Comparison of ENCODE assay signal across 9 cellular contexts in genomic region chr9:137406085-137406773, GRCh38. TPM values are rescaled to one million over a fixed set of nuclear protein-coding genes. Genes with fewer than 3 reads are reported as not detected.
DNase-seq lines count a peak whose midpoint lies in the region; ATAC-seq, FAIRE-seq and TF ChIP-seq lines count a peak whose summit lies in the region.
"Had no signal": no experiment of that assay in that cellular context is flagged by ENCODE, and none has a peak within 500 bp of the region (broad histone marks: within the 10 kb centered on the region; RNA-seq: fewer than 3 reads in every experiment).

No MANE protein-coding gene starts in this region.

- WGBS in K562 (ENCODE audit: insufficient coverage, low coverage, missing lambda C conversion rate): 73% methylated on average over 18 of the region's 21 CpGs

- TF ChIP-seq POLR2A in K562 (conservative IDR thresholded peaks at IDR 0.05): no peak

- no peak overlapping the region for H3K4me3 ChIP-seq in K562
- H3K4me3 ChIP-seq in left lung: peak overlapping the region; percentile 15 to 30

- H3K4me3 Mint-ChIP-seq in stimulated activated effector memory CD8-positive, alpha-beta T cell treated with anti-CD3 and anti-CD28 coated beads, Interleukin-12 subunit alpha, Interleukin-12 subunit beta, amount 100 ng/mL, for 72 hours: peak overlapping the region; percentile 59

- H3K27me3 ChIP-seq in K562 (ENCODE audit: control insufficient read depth in 2 of 2, insufficient read depth in 2 of 2, low read length in 2 of 2): no peaks in the 10 kb centered on the region
- peaks cover 0 to 30% of the 10 kb centered on the region in 2 donors for H3K27me3 ChIP-seq in left lung

- BruUV-seq in K562 (replicated peaks; lab: Mats Ljungman, UMichigan): no TSS peak

- no peak overlapping the region for H3K4me2 ChIP-seq in K562 (ENCODE audit: insufficient read depth, low read length)

- ATAC-seq in K562: no peak
- no peak for ATAC-seq in left lung
- no peak for ATAC-seq in stimulated activated effector memory CD8-positive, alpha-beta T cell treated with anti-CD3 and anti-CD28 coated beads, Interleukin-12 subunit alpha, Interleukin-12 subunit beta, amount 100 ng/mL, for 72 hours
- no peak for ATAC-seq in GM18520 (IDR thresholded peaks at IDR 0.05; ENCODE audit: unreplicated experiment)
- no peak for ATAC-seq in GM18870 (IDR thresholded peaks at IDR 0.05; ENCODE audit: unreplicated experiment)

- H4K20me1 ChIP-seq in K562 (replicated peaks; ENCODE audit: control insufficient read depth, insufficient read depth, low read length): no peaks in the 10 kb centered on the region

- H3K4me1 Mint-ChIP-seq in stimulated activated effector memory CD8-positive, alpha-beta T cell treated with anti-CD3 and anti-CD28 coated beads, Interleukin-12 subunit alpha, Interleukin-12 subunit beta, amount 100 ng/mL, for 72 hours: peaks cover 7% of the 10 kb centered on the region

- H3K9ac ChIP-seq in K562 (ENCODE audit: insufficient read depth in 1 of 2, low read depth in 2 of 2, low read length in 2 of 2): peak overlapping the region in 1 of 2 experiments; percentile 63; a peak in 2 of 4 replicates

- H3K36me3 ChIP-seq in K562 (ENCODE audit: control insufficient read depth, insufficient read depth, low read length) (no peaks in the 10 kb centered on the region), left lung (no peaks in the 10 kb centered on the region)

- no peaks in the 10 kb centered on the region for H3K9me3 Mint-ChIP-seq in stimulated activated effector memory CD8-positive, alpha-beta T cell treated with anti-CD3 and anti-CD28 coated beads, Interleukin-12 subunit alpha, Interleukin-12 subunit beta, amount 100 ng/mL, for 72 hours

- H3K9me3 ChIP-seq in K562 (replicated peaks; ENCODE audit: control insufficient read depth, insufficient read depth, low read depth, low read length) (0 out of 2 replicates have a peak, but pooled peaks cover 7% of the 10 kb centered on the region), left lung (no peaks in the 10 kb centered on the region)

- H3K27ac ChIP-seq in K562 (ENCODE audit: extremely low read depth, low read depth, low read length) (no peak overlapping the region), left lung (peak overlapping the region in 1 of 2 donors; percentile 55)

- in situ Hi-C loops in K562 (cut with MboI): no loop called here

- H3K27ac Mint-ChIP-seq in stimulated activated effector memory CD8-positive, alpha-beta T cell treated with anti-CD3 and anti-CD28 coated beads, Interleukin-12 subunit alpha, Interleukin-12 subunit beta, amount 100 ng/mL, for 72 hours: peak overlapping the region; percentile 45

- H3K79me2 ChIP-seq in K562 (ENCODE audit: control insufficient read depth, insufficient read depth, low read length): peaks cover 15% of the 10 kb centered on the region; the same call in 2 of the 3 replicates

- H2AFZ ChIP-seq in K562 (ENCODE audit: low read depth, low read length): no peak overlapping the region

- no peaks in the 10 kb centered on the region for H3K9me1 ChIP-seq in K562 (ENCODE audit: control insufficient read depth, insufficient read depth, low read length)

- H3K4me1 ChIP-seq in K562 (replicated peaks in 1 of 2; ENCODE audit: control insufficient read depth in 2 of 2, insufficient read depth in 2 of 2, low read length in 2 of 2): peaks cover 7 to 63% of the 10 kb centered on the region in 2 experiments
- H3K4me1 ChIP-seq in left lung: peaks cover 11 to 33% of the 10 kb centered on the region in 2 donors

- CTCF ChIA-PET in K562 (lab: Yijun Ruan, JAX; ENCODE audit: low intra/inter-chr PET ratio): no interaction called here
- CTCF ChIA-PET in GM10248 (lab: Yijun Ruan, JAX): interaction anchor here (1.0 kb wide), 1 partner anchor 17 kb away, joined by 3 read pairs; the partner anchor contains the start of genes EXD3 and NOXA1

- POLR2A ChIA-PET in K562 (lab: Yijun Ruan, JAX): no interaction called here
- POLR2A ChIA-PET in GM10248 (lab: Yijun Ruan, JAX): no interaction called here

- TF ChIP-seq CTCF in K562 (IDR thresholded peaks at IDR 0.05 in 2 of 3, conservative IDR thresholded peaks at IDR 0.05 in 1 of 3; ENCODE audit: insufficient read depth in 2 of 3, low read depth in 1 of 3, low read length in 3 of 3) (no peak), left lung (IDR thresholded peaks at IDR 0.05) (no peak), GM10248 (IDR thresholded peaks at IDR 0.05; ENCODE audit: control extremely low read depth, extremely low read depth, low read depth, missing control alignments) (no peak)

- no peak for TF ChIP-seq RAD21 in K562 (CRISPR knock-in tag; conservative IDR thresholded peaks at IDR 0.05 in 1 of 2, IDR thresholded peaks at IDR 0.05 in 1 of 2)

- DNase-seq in HUDEP-2 (lab: John Stamatoyannopoulos, UW; ENCODE audit: unreplicated experiment in 76 of 76): peak in 39 of 76 experiments; percentile 9 to 69 (median 37)
- no peak for DNase-seq in K562 (ENCODE audit: extremely low read depth in 1 of 4, low spot score in 3 of 4)
- DNase-seq in left lung: peak in 1 of 2 donors; percentile 77
- no peak for DNase-seq in stimulated activated effector memory CD8-positive, alpha-beta T cell treated with anti-CD3 and anti-CD28 coated beads, Interleukin-12 subunit alpha, Interleukin-12 subunit beta, amount 100 ng/mL, for 72 hours (ENCODE audit: low spot score in 2 of 2)
- no peak for DNase-seq in NCI-H2171 treated with DMSO at 0.1 percent for 48 hours (lab: John Stamatoyannopoulos, UW)
- DNase-seq in GM10248 (ENCODE audit: extremely low spot score): no peak

- H3K36me3 Mint-ChIP-seq in stimulated activated effector memory CD8-positive, alpha-beta T cell treated with anti-CD3 and anti-CD28 coated beads, Interleukin-12 subunit alpha, Interleukin-12 subunit beta, amount 100 ng/mL, for 72 hours: peaks cover 16% of the 10 kb centered on the region

- intact Hi-C loops in K562 (cut with micrococcal nuclease): no loop called here
- intact Hi-C loops in left lung (cut with DNase I): loop anchor here in 1 of 2 donors (10.0 kb wide), 1 partner anchor 101 kb away; the partner anchor contains the start of gene NRARP

- FAIRE-seq in K562 (lab: Jason Lieb, UNC): no peak
- FAIRE-seq: TTC549 had no signal

- no peak for TF ChIP-seq EP300 in K562 (IDR thresholded peaks at IDR 0.05; ENCODE audit: low read length)

RNA-seq across cellular contexts. Expression of gene EXD3, which starts 16.7 kb away (rescaled TPM):
- 17.3 and 38.8 TPM in 2 replicates for total RNA-seq in K562 (2011; cell fraction: chromatin; rRNA removed; ENCODE audit: low replicate concordance)
- 26.5 and 29.7 TPM in 2 replicates for total RNA-seq in K562 (2011; cell fraction: nucleolus; rRNA removed)
- 17.2 and 17.5 TPM in 2 replicates for total RNA-seq in K562 (2011; cell fraction: nucleoplasm; rRNA removed)
- total RNA-seq in K562 (2014; rRNA removed) (6.5 and 6.7 TPM in 2 replicates), K562 (2014; rRNA removed; fragmentation: Illumina TruSeq; extraction: Trizol) (1.3 and 1.5 TPM in 2 replicates), K562 (2015; rRNA removed; fragmentation: Illumina TruSeq; extraction: Trizol) (3.3 and 3.4 TPM in 2 replicates), K562 (2021) (11.7 and 12.5 TPM in 2 replicates), left lung (10 to 100 TPM; 13.7 to 21.8 TPM)
- polyA plus RNA-seq in K562 (2011; rRNA removed) (3.9 and 8.0 TPM in 2 replicates), K562 (2014; fragmentation: Illumina TruSeq; extraction: Trizol) (5.6 and 8.5 TPM in 2 replicates), K562 (2014; fragmentation: Nextera tagmentation; extraction: Ambion mirVana) (under 1 TPM; 0.29 to 0.35 TPM), K562 (2014; rRNA removed) (8.6 and 10.2 TPM in 2 replicates)
- 5.1 and 8.7 TPM in 2 replicates for polyA plus RNA-seq in K562 (2011; cell fraction: cytosol; rRNA removed)
- 60.2 and 73.6 TPM in 2 replicates for polyA plus RNA-seq in K562 (2011; cell fraction: nucleus; rRNA removed)
- 7.9 and 18.3 TPM in 2 replicates for polyA plus RNA-seq in K562 (2012)
- polyA minus RNA-seq in K562 (2011; rRNA and poly(A)+ RNA removed): 2.0 and 3.0 TPM in 2 replicates
- 2.3 and 5.6 TPM in 2 replicates for polyA minus RNA-seq in K562 (2011; cell fraction: cytosol; rRNA and poly(A)+ RNA removed)
- polyA minus RNA-seq in K562 (2011; cell fraction: nucleus; rRNA and poly(A)+ RNA removed): 6.2 and 8.9 TPM in 2 replicates

RNA-seq across cellular contexts. Expression of gene NOXA1, which starts 17.0 kb away (rescaled TPM):
- 0.25 and 0.97 TPM in 2 replicates for total RNA-seq in K562 (2011; cell fraction: chromatin; rRNA removed; ENCODE audit: low replicate concordance)
- 1.6 and 1.8 TPM in 2 replicates for total RNA-seq in K562 (2011; cell fraction: nucleolus; rRNA removed)
- 0.69 and 0.88 TPM in 2 replicates for total RNA-seq in K562 (2011; cell fraction: nucleoplasm; rRNA removed)
- total RNA-seq in K562 (2014; rRNA removed): 0.33 and 0.50 TPM in 2 replicates
- not detected in 2 replicates for total RNA-seq in K562 (2014; rRNA removed; fragmentation: Illumina TruSeq; extraction: Trizol)
- total RNA-seq in K562 (2015; rRNA removed; fragmentation: Illumina TruSeq; extraction: Trizol): 0.07 TPM in 1 of 2 replicates, not detected in the other
- 0.63 and 1.2 TPM in 2 replicates for total RNA-seq in K562 (2021)
- 0.11 and 0.22 TPM in 2 replicates for polyA plus RNA-seq in K562 (2011; rRNA removed)
- polyA plus RNA-seq in K562 (2011; cell fraction: cytosol; rRNA removed): 0.13 and 0.36 TPM in 2 replicates
- 2.8 and 4.7 TPM in 2 replicates for polyA plus RNA-seq in K562 (2011; cell fraction: nucleus; rRNA removed)
- 0.34 and 2.4 TPM in 2 replicates for polyA plus RNA-seq in K562 (2012)
- polyA plus RNA-seq in K562 (2014; fragmentation: Illumina TruSeq; extraction: Trizol): not detected in 2 replicates
- not detected for polyA plus RNA-seq in K562 (2014; fragmentation: Nextera tagmentation; extraction: Ambion mirVana)
- 0.20 and 0.50 TPM in 2 replicates for polyA plus RNA-seq in K562 (2014; rRNA removed)
- not detected in 2 replicates for polyA minus RNA-seq in K562 (2011; rRNA and poly(A)+ RNA removed)
- polyA minus RNA-seq in K562 (2011; cell fraction: cytosol; rRNA and poly(A)+ RNA removed): not detected in 2 replicates
- 0.81 and 1.00 TPM in 2 replicates for polyA minus RNA-seq in K562 (2011; cell fraction: nucleus; rRNA and poly(A)+ RNA removed)
- total RNA-seq in left lung: 1 to 10 TPM; 6.1 to 8.7 TPM

RNA-seq across cellular contexts. Expression of gene ENTPD8, which starts 34.9 kb away (rescaled TPM):
- 0.23 and 0.67 TPM in 2 replicates for total RNA-seq in K562 (2011; cell fraction: chromatin; rRNA removed; ENCODE audit: low replicate concordance)
- 0.50 and 0.53 TPM in 2 replicates for total RNA-seq in K562 (2011; cell fraction: nucleolus; rRNA removed)
- 0.22 TPM in 1 of 2 replicates, not detected in the other for total RNA-seq in K562 (2011; cell fraction: nucleoplasm; rRNA removed)
- 0.16 and 0.27 TPM in 2 replicates for total RNA-seq in K562 (2014; rRNA removed)
- total RNA-seq in K562 (2014; rRNA removed; fragmentation: Illumina TruSeq; extraction: Trizol): not detected in 2 replicates
- 0.08 TPM in 1 of 2 replicates, not detected in the other for total RNA-seq in K562 (2015; rRNA removed; fragmentation: Illumina TruSeq; extraction: Trizol)
- total RNA-seq in K562 (2021): 0.13 and 0.18 TPM in 2 replicates
- 0.06 and 0.11 TPM in 2 replicates for polyA plus RNA-seq in K562 (2011; rRNA removed)
- 0.04 and 0.27 TPM in 2 replicates for polyA plus RNA-seq in K562 (2011; cell fraction: cytosol; rRNA removed)
- 0.63 and 1.0 TPM in 2 replicates for polyA plus RNA-seq in K562 (2011; cell fraction: nucleus; rRNA removed)
- polyA plus RNA-seq in K562 (2012): 0.12 and 0.16 TPM in 2 replicates
- polyA plus RNA-seq in K562 (2014; fragmentation: Illumina TruSeq; extraction: Trizol): 0.07 TPM in 1 of 2 replicates, not detected in the other
- polyA plus RNA-seq in K562 (2014; fragmentation: Nextera tagmentation; extraction: Ambion mirVana): not detected
- polyA plus RNA-seq in K562 (2014; rRNA removed): 0.20 TPM in 1 of 2 replicates, not detected in the other
- not detected in 2 replicates for polyA minus RNA-seq in K562 (2011; rRNA and poly(A)+ RNA removed)
- polyA minus RNA-seq in K562 (2011; cell fraction: cytosol; rRNA and poly(A)+ RNA removed): not detected in 2 replicates
- 0.13 and 0.22 TPM in 2 replicates for polyA minus RNA-seq in K562 (2011; cell fraction: nucleus; rRNA and poly(A)+ RNA removed)
- under 1 TPM in 1 of 2 donors, not detected in 1; 0.15 TPM for total RNA-seq in left lung

RNA-seq across cellular contexts. Expression of gene NSMF, which starts 52.9 kb away (rescaled TPM):
- total RNA-seq in K562 (2011; cell fraction: chromatin; rRNA removed; ENCODE audit: low replicate concordance): 47.6 and 128 TPM in 2 replicates
- total RNA-seq in K562 (2011; cell fraction: nucleolus; rRNA removed): 87.2 and 93.1 TPM in 2 replicates
- total RNA-seq in K562 (2011; cell fraction: nucleoplasm; rRNA removed): 47.3 and 58.7 TPM in 2 replicates
- total RNA-seq in K562 (2014; rRNA removed): 49.2 and 60.0 TPM in 2 replicates
- 24.4 and 29.3 TPM in 2 replicates for total RNA-seq in K562 (2014; rRNA removed; fragmentation: Illumina TruSeq; extraction: Trizol)
- 28.2 and 29.1 TPM in 2 replicates for total RNA-seq in K562 (2015; rRNA removed; fragmentation: Illumina TruSeq; extraction: Trizol)
- total RNA-seq in K562 (2021): 72.0 and 74.5 TPM in 2 replicates
- polyA plus RNA-seq in K562 (2011; rRNA removed): 44.9 and 71.8 TPM in 2 replicates
- 59.2 and 114 TPM in 2 replicates for polyA plus RNA-seq in K562 (2011; cell fraction: cytosol; rRNA removed)
- 244 and 400 TPM in 2 replicates for polyA plus RNA-seq in K562 (2011; cell fraction: nucleus; rRNA removed)
- polyA plus RNA-seq in K562 (2012): 38.5 and 48.2 TPM in 2 replicates
- 26.4 and 44.1 TPM in 2 replicates for polyA plus RNA-seq in K562 (2014; fragmentation: Illumina TruSeq; extraction: Trizol)
- polyA plus RNA-seq in K562 (2014; fragmentation: Nextera tagmentation; extraction: Ambion mirVana): under 1 TPM; 0.20 to 0.42 TPM
- polyA plus RNA-seq in K562 (2014; rRNA removed): 76.3 and 82.7 TPM in 2 replicates
- polyA minus RNA-seq in K562 (2011; rRNA and poly(A)+ RNA removed): 25.2 and 31.9 TPM in 2 replicates
- polyA minus RNA-seq in K562 (2011; cell fraction: cytosol; rRNA and poly(A)+ RNA removed): 37.7 and 44.3 TPM in 2 replicates
- polyA minus RNA-seq in K562 (2011; cell fraction: nucleus; rRNA and poly(A)+ RNA removed): 47.9 and 59.5 TPM in 2 replicates
- 10 to 100 TPM; 29.5 to 31.4 TPM for total RNA-seq in left lung

Comparison
In these comparisons a context has a peak if more than half of its experiments do, and no peak if none do; other contexts are left out.
1. DNase-seq: peak in HUDEP-2 (39 of 76); none in K562 (0 of 4), stimulated activated effector memory CD8-positive, alpha-beta T cell treated with anti-CD3 and anti-CD28 coated beads, Interleukin-12 subunit alpha, Interleukin-12 subunit beta, amount 100 ng/mL, for 72 hours (0 of 2), NCI-H2171 treated with DMSO at 0.1 percent for 48 hours (single experiment) and GM10248 (single experiment).